26 cellular contexts compared by ENCODE assay signal in the genomic region with DNA sequence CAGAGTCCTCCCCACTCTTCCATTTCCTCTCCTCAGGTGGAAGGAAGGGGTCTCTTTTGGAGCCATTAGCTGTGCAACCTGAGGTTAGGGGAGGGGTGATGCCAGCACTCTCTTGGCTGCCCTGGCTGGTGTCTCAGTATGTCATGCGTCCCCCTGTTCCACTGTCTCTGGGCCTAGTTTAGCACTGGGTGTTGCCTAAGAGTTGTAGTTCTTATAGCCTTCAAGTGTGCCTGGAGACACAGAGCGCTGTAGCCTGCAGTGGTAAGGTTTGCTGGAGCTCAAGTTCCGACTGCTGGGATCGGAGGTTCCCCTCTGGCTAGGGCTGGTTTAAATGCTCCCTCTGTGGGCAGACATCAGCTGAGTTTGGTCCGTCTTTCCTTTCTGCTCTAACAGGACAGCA. TPM values are rescaled to one million over a fixed set of nuclear protein-coding genes. Genes with fewer than 3 reads are reported as not detected.
"Had no signal": no experiment of that assay in that cellular context is flagged by ENCODE, and none has a peak within 500 bp of the region (broad histone marks: within the 10 kb centered on the region; RNA-seq: fewer than 3 reads in every experiment).

No MANE protein-coding gene starts in this region.

- H3K27ac ChIP-seq: HL-60, KMS-11, Peyer's patch, SJCRH30 had no signal

- DNase-seq: Kasumi-1, MM.1S, NCI-H1092 treated with DMSO at 0.1 percent for 48 hours, NCI-H1436 treated with DMSO at 0.1 percent for 48 hours, NCI-H1694, NCI-H187 treated with DMSO at 0.1 percent for 48 hours, NCI-H2029 treated with DMSO at 0.1 percent for 48 hours, NCI-H2171 treated with DMSO at 0.1 percent for 48 hours, NCI-H345, NCI-H446 treated with DMSO at 0.1 percent for 48 hours, NCI-H510A treated with DMSO at 0.1 percent for 48 hours, NCI-H526, NCI-H748 treated with DMSO at 0.1 percent for 48 hours, PC-3, Peyer's patch, SHP77 treated with DMSO at 0.1 percent for 48 hours, SJCRH30 had no signal

- H3K4me1 Mint-ChIP-seq: IgD-negative memory B cell had no signal

- H3K36me3 ChIP-seq: Peyer's patch, SJCRH30 had no signal

- H3K27me3 Mint-ChIP-seq: IgD-negative memory B cell had no signal

- ATAC-seq: K562, PC-3, Right ventricle myocardium inferior, SK-N-SH treated with all-trans-retinoic acid at 6 μM for 48 hours had no signal

- H3K27me3 ChIP-seq: Peyer's patch, SJCRH30 had no signal

- H3K27ac Mint-ChIP-seq: IgD-negative memory B cell had no signal

- H3K4me1 ChIP-seq: Peyer's patch, SJCRH30 had no signal

- H3K9me3 ChIP-seq: Peyer's patch, SJCRH30 had no signal

- H3K4me3 ChIP-seq: K562, Peyer's patch, SJCRH30 had no signal

- H3K4me2 ChIP-seq: KMS-11 had no signal

- H3K4me3 Mint-ChIP-seq: IgD-negative memory B cell had no signal

- H3K9ac ChIP-seq: KMS-11 had no signal

RNA-seq across cellular contexts. Expression of gene OR10D3, which starts 20.9 kb away (rescaled TPM):
- total RNA-seq: M059J, OCI-LY7, Peyer's patch, Right ventricle myocardium inferior, RPMI7951, SJCRH30 had no signal
- polyA plus RNA-seq: IgD-negative memory B cell had no signal

RNA-seq across cellular contexts. Expression of gene OR8G1, which starts 36.9 kb away (rescaled TPM):
- total RNA-seq: M059J, OCI-LY7, PC-3, Right ventricle myocardium inferior, RPMI7951, SJCRH30 had no signal
- polyA plus RNA-seq: IgD-negative memory B cell had no signal

RNA-seq across cellular contexts. Expression of gene OR8G5, which starts 52.2 kb away (rescaled TPM):
- total RNA-seq: M059J, OCI-LY7, Peyer's patch, Right ventricle myocardium inferior, RPMI7951, SJCRH30 had no signal
- polyA plus RNA-seq: IgD-negative memory B cell had no signal
